In genomic region chr15:58923696-58924300, GRCh38 we compare ENCODE assay signal across 17 cellular contexts. TPM values are rescaled to one million over a fixed set of nuclear protein-coding genes. Genes with fewer than 3 reads are reported as not detected.
DNase-seq lines count a peak whose midpoint lies in the region; ATAC-seq and TF ChIP-seq lines count a peak whose summit lies in the region.
"Had no signal": no experiment of that assay in that cellular context is flagged by ENCODE, and none has a peak within 500 bp of the region (broad histone marks: within the 10 kb centered on the region; RNA-seq: fewer than 3 reads in every experiment).

No MANE protein-coding gene starts in this region.

- peaks cover 18% of the 10 kb centered on the region for H3K4me1 ChIP-seq in osteoblast (ENCODE audit: insufficient read depth, low read length)

- H3K27me3 Mint-ChIP-seq in chondrocyte (ENCODE audit: low read depth), result no peaks in the 10 kb centered on the region

- ATAC-seq in left ventricle myocardium superior, result peak; percentile 14
- no peak for ATAC-seq in HG03521 (IDR thresholded peaks at IDR 0.05; ENCODE audit: unreplicated experiment)
- no peak for ATAC-seq in HG02571 (IDR thresholded peaks at IDR 0.05; ENCODE audit: unreplicated experiment)

- H3K4me3 Mint-ChIP-seq in chondrocyte (ENCODE audit: unreplicated experiment), result no peak overlapping the region

- H3K4me3 ChIP-seq in osteoblast (ENCODE audit: insufficient read depth, low read length), result no peak overlapping the region
- H3K4me3 ChIP-seq in WERI-Rb-1 (ENCODE audit: low read depth, low read length), result no peak overlapping the region
- H3K4me3 ChIP-seq: upper lobe of left lung had no signal

- DNase-seq in left ventricle myocardium superior (no peak), cardiac septum (ENCODE audit: low spot score) (no peak), chondrocyte (ENCODE audit: low spot score) (no peak), osteoblast (ENCODE audit: insufficient read length, low spot score, missing footprints) (no peak), WERI-Rb-1 (no peak), DMS79 (lab: John Stamatoyannopoulos, UW) (no peak)
- DNase-seq: anterior cingulate cortex; DMS53; effector CD8-positive, alpha-beta T cell; head of caudate nucleus; NCI-H69; SHP77 treated with DMSO at 0.1 percent for 48 hours; stimulated activated CD4-positive, alpha-beta T cell treated with anti-CD3 and anti-CD28 coated beads, Interleukin-15, amount 100 ng/mL, for 24 hours; upper lobe of left lung had no signal

- peaks cover 27% of the 10 kb centered on the region for H3K4me1 Mint-ChIP-seq in chondrocyte (ENCODE audit: low read depth)

- TF ChIP-seq CTCF in chondrocyte (IDR thresholded peaks at IDR 0.05), result no peak
- no peak for TF ChIP-seq CTCF in osteoblast (IDR thresholded peaks at IDR 0.05; ENCODE audit: extremely low read depth, low read depth, low read length)
- TF ChIP-seq CTCF in WERI-Rb-1 (IDR thresholded peaks at IDR 0.05; ENCODE audit: low read depth, low read length), result no peak

- peak overlapping the region; percentile 69 for H3K27ac ChIP-seq in osteoblast (ENCODE audit: low read depth, low read length)
- no peak overlapping the region for H3K27ac ChIP-seq in WERI-Rb-1
- H3K27ac ChIP-seq: neutrophil had no signal

- H3K79me2 ChIP-seq in osteoblast (ENCODE audit: insufficient read depth, low read length), result peaks cover 88% of the 10 kb centered on the region

- H2AFZ ChIP-seq in osteoblast (ENCODE audit: low read length), result no peak overlapping the region

- H3K36me3 ChIP-seq in osteoblast (ENCODE audit: insufficient read depth, low read length), result peaks cover 37% of the 10 kb centered on the region
- peaks cover 60% of the 10 kb centered on the region for H3K36me3 ChIP-seq in WERI-Rb-1

- no peaks in the 10 kb centered on the region for H3K9me3 Mint-ChIP-seq in chondrocyte (ENCODE audit: low read depth)

- peaks cover 16% of the 10 kb centered on the region for H4K20me1 ChIP-seq in osteoblast (ENCODE audit: insufficient read depth, low read length)

- intact Hi-C loops in left ventricle myocardium superior (cut with micrococcal nuclease) (no loop called here), cardiac septum (cut with DNase I) (no loop called here)

- peaks cover 6% of the 10 kb centered on the region for H3K36me3 Mint-ChIP-seq in chondrocyte (ENCODE audit: low read depth)

- peak overlapping the region; percentile 63 for H3K27ac Mint-ChIP-seq in chondrocyte (ENCODE audit: unreplicated experiment)

- H3K27me3 ChIP-seq in osteoblast (ENCODE audit: insufficient read depth, low read length), result no peaks in the 10 kb centered on the region
- no peaks in the 10 kb centered on the region for H3K27me3 ChIP-seq in WERI-Rb-1 (ENCODE audit: insufficient read depth, low read depth, severe bottlenecking)
- H3K27me3 ChIP-seq: neutrophil, upper lobe of left lung had no signal

- H3K4me2 ChIP-seq in osteoblast (ENCODE audit: insufficient read depth, low read length), result no peak overlapping the region

- no peaks in the 10 kb centered on the region for H3K9me3 ChIP-seq in osteoblast (ENCODE audit: low read depth, low read length)
- no peaks in the 10 kb centered on the region for H3K9me3 ChIP-seq in WERI-Rb-1 (ENCODE audit: severe bottlenecking)
- H3K9me3 ChIP-seq: neutrophil, upper lobe of left lung had no signal

RNA-seq across cellular contexts. Expression of gene SLTM, which starts 9.7 kb away (rescaled TPM):
- 43.8 TPM for total RNA-seq in left ventricle myocardium superior
- 60.9 TPM for total RNA-seq in cardiac septum
- total RNA-seq in chondrocyte, result 53.9 to 71.7 TPM (median 70.4 TPM) in 3 replicates
- 71.3 and 77.8 TPM in 2 replicates for total RNA-seq in osteoblast
